In genomic region chr1:232621050-232621449, GRCh38 we compare ENCODE assay signal across 13 cellular contexts. TPM values are rescaled to one million over a fixed set of nuclear protein-coding genes. Genes with fewer than 3 reads are reported as not detected.
DNase-seq lines count a peak whose midpoint lies in the region; ATAC-seq and TF ChIP-seq lines count a peak whose summit lies in the region.
"Had no signal": no experiment of that assay in that cellular context is flagged by ENCODE, and none has a peak within 500 bp of the region (broad histone marks: within the 10 kb centered on the region; RNA-seq: fewer than 3 reads in every experiment).

No MANE protein-coding gene starts in this region.

- peaks cover 13% of the 10 kb centered on the region for H3K4me1 Mint-ChIP-seq in activated T-helper 17 cell treated with anti-CD3 and anti-CD28 coated beads, Interleukin-2, amount 50 U/mL, for 72 hours
- peaks cover 8% of the 10 kb centered on the region for H3K4me1 Mint-ChIP-seq in activated CD4-positive, alpha-beta T cell treated with anti-CD3 and anti-CD28 coated beads for 36 hours

- no peaks in the 10 kb centered on the region for H3K36me3 Mint-ChIP-seq in activated T-helper 17 cell treated with anti-CD3 and anti-CD28 coated beads, Interleukin-2, amount 50 U/mL, for 72 hours (ENCODE audit: low read depth)
- no peaks in the 10 kb centered on the region for H3K36me3 Mint-ChIP-seq in activated CD4-positive, alpha-beta T cell treated with anti-CD3 and anti-CD28 coated beads for 36 hours (ENCODE audit: low read depth)

- H3K36me3 ChIP-seq in spleen (no peaks in the 10 kb centered on the region), BE2C (no peaks in the 10 kb centered on the region)

- peak; percentile 15 for ATAC-seq in activated T-helper 17 cell treated with anti-CD3 and anti-CD28 coated beads, Interleukin-2, amount 50 U/mL, for 72 hours (replicated peaks)
- ATAC-seq in activated CD4-positive, alpha-beta T cell treated with anti-CD3 and anti-CD28 coated beads for 36 hours = no peak
- ATAC-seq: T-helper 17 cell had no signal

- no peak overlapping the region for H3K27ac Mint-ChIP-seq in activated T-helper 17 cell treated with anti-CD3 and anti-CD28 coated beads, Interleukin-2, amount 50 U/mL, for 72 hours
- no peak overlapping the region for H3K27ac Mint-ChIP-seq in activated CD4-positive, alpha-beta T cell treated with anti-CD3 and anti-CD28 coated beads for 36 hours
- H3K27ac Mint-ChIP-seq: activated T-helper 1 cell treated with anti-CD3 and anti-CD28 coated beads, Interleukin-12 subunit alpha, Interleukin-12 subunit beta, Interleukin-2, Interleukin-4 antibody, amounts not matched to agents 30 ng/mL and 10 ng/mL and 1 ng/mL, durations not matched to agents 14 hours and 24 hours and 36 hours; T-helper 17 cell had no signal

- intact Hi-C loops in spleen (cut with DNase I; ENCODE audit: low total_unique reads) = no loop called here
- intact Hi-C loops in activated CD4-positive, alpha-beta T cell treated with anti-CD3 and anti-CD28 coated beads for 36 hours (cut with DNase I, micrococcal nuclease) = no loop called here

- H3K27me3 ChIP-seq in spleen (replicated peaks in 1 of 7) = peaks cover 0 to 5% (median 0%) of the 10 kb centered on the region in 7 donors
- H3K27me3 ChIP-seq in BE2C = no peaks in the 10 kb centered on the region

- CTCF ChIA-PET in activated CD4-positive, alpha-beta T cell treated with anti-CD3 and anti-CD28 coated beads for 36 hours (lab: Charles Lee) = no interaction called here

- peak; percentile 22 for DNase-seq in MV-4-11 (lab: John Stamatoyannopoulos, UW)
- DNase-seq in kidney tubule cell (ENCODE audit: low spot score) = peak; percentile 79
- no peak for DNase-seq in spleen
- no peak for DNase-seq in NCI-H128 (lab: John Stamatoyannopoulos, UW; ENCODE audit: unreplicated experiment)
- no peak for DNase-seq in activated CD4-positive, alpha-beta T cell treated with anti-CD3 and anti-CD28 coated beads for 36 hours
- DNase-seq in HPDE6-E6E7 (ENCODE audit: extremely low spot score) = no peak
- DNase-seq in BE2C = no peak
- DNase-seq: activated CD4-positive, alpha-beta T cell treated with anti-CD3 and anti-CD28 coated beads, Interleukin-2, amount 50 U/mL, for 1 hour; CD8-positive, alpha-beta memory T cell; T-helper 17 cell had no signal

- H3K27me3 Mint-ChIP-seq in activated T-helper 17 cell treated with anti-CD3 and anti-CD28 coated beads, Interleukin-2, amount 50 U/mL, for 72 hours = no peaks in the 10 kb centered on the region
- no peaks in the 10 kb centered on the region for H3K27me3 Mint-ChIP-seq in activated CD4-positive, alpha-beta T cell treated with anti-CD3 and anti-CD28 coated beads for 36 hours

- H3K4me3 ChIP-seq in spleen = peak overlapping the region in 1 of 8 donors; percentile 34
- no peak overlapping the region for H3K4me3 ChIP-seq in BE2C (ENCODE audit: low read depth, low read length)
- H3K4me3 ChIP-seq: mucosa of descending colon had no signal

- WGBS in spleen, 5 donors = 52 to 73% (median 68%) methylated on average over 3 of the region's 3 CpGs

- H3K9me3 ChIP-seq in spleen (no peaks in the 10 kb centered on the region), BE2C (no peaks in the 10 kb centered on the region)
- H3K9me3 ChIP-seq: mucosa of descending colon had no signal

- no peak overlapping the region for H3K4me3 Mint-ChIP-seq in activated T-helper 17 cell treated with anti-CD3 and anti-CD28 coated beads, Interleukin-2, amount 50 U/mL, for 72 hours
- no peak overlapping the region for H3K4me3 Mint-ChIP-seq in activated CD4-positive, alpha-beta T cell treated with anti-CD3 and anti-CD28 coated beads for 36 hours
- H3K4me3 Mint-ChIP-seq: activated T-helper 1 cell treated with anti-CD3 and anti-CD28 coated beads, Interleukin-12 subunit alpha, Interleukin-12 subunit beta, Interleukin-2, Interleukin-4 antibody, amounts not matched to agents 30 ng/mL and 10 ng/mL and 1 ng/mL, durations not matched to agents 14 hours and 24 hours and 36 hours; CD8-positive, alpha-beta memory T cell; T-helper 17 cell had no signal

- peak overlapping the region in 6 of 8 donors; percentile 62 to 85 (median 76) for H3K27ac ChIP-seq in spleen

- H3K4me1 ChIP-seq in spleen = peaks cover 0 to 92% (median 26%) of the 10 kb centered on the region in 6 donors
- H3K4me1 ChIP-seq in BE2C = peaks cover 13% of the 10 kb centered on the region

- POLR2A ChIA-PET in activated CD4-positive, alpha-beta T cell treated with anti-CD3 and anti-CD28 coated beads for 36 hours (lab: Charles Lee) = interaction anchor here (0.6 kb wide), 1 partner anchor 12 kb away, joined by 17 read pairs; no protein-coding TSS in a partner anchor

- TF ChIP-seq POLR2A in spleen (IDR thresholded peaks at IDR 0.05) = no peak

- no peaks in the 10 kb centered on the region for H3K9me3 Mint-ChIP-seq in activated T-helper 17 cell treated with anti-CD3 and anti-CD28 coated beads, Interleukin-2, amount 50 U/mL, for 72 hours
- H3K9me3 Mint-ChIP-seq in activated CD4-positive, alpha-beta T cell treated with anti-CD3 and anti-CD28 coated beads for 36 hours (ENCODE audit: low read depth) = no peaks in the 10 kb centered on the region
- H3K9me3 Mint-ChIP-seq: activated T-helper 1 cell treated with anti-CD3 and anti-CD28 coated beads, Interleukin-12 subunit alpha, Interleukin-12 subunit beta, Interleukin-2, Interleukin-4 antibody, amounts not matched to agents 30 ng/mL and 10 ng/mL and 1 ng/mL, durations not matched to agents 14 hours and 24 hours and 36 hours; CD8-positive, alpha-beta memory T cell had no signal

- TF ChIP-seq CTCF in spleen (IDR thresholded peaks at IDR 0.05 in 8 of 11, conservative IDR thresholded peaks at IDR 0.05 in 3 of 11) (no peak), BE2C (IDR thresholded peaks at IDR 0.05; ENCODE audit: low read depth, low read length) (no peak)

RNA-seq across cellular contexts. Expression of gene SIPA1L2, which starts 8.9 kb away (rescaled TPM):
- total RNA-seq in activated T-helper 17 cell treated with anti-CD3 and anti-CD28 coated beads, Interleukin-2, amount 50 U/mL, for 72 hours = 10 to 100 TPM in 1 of 2 donors, 1 to 10 TPM in 1; 2.9 to 19.1 TPM
- total RNA-seq in spleen = 10 to 100 TPM; 18.4 to 67.7 (median 34.6) TPM
- polyA plus RNA-seq in spleen = 1 to 10 TPM; 1.1 to 5.3 (median 2.3) TPM
- total RNA-seq in activated CD4-positive, alpha-beta T cell treated with anti-CD3 and anti-CD28 coated beads for 36 hours = 1 to 10 TPM; 3.7 to 4.0 TPM
- 17.0 TPM for polyA plus RNA-seq in BE2C (2012; ENCODE audit: insufficient read depth, insufficient read length, low read depth)

Comparison
In these comparisons a context has a peak if more than half of its experiments do, and no peak if none do; other contexts are left out.
1. DNase-seq: peak in MV-4-11 (single experiment) and kidney tubule cell (single experiment); none in spleen (single experiment), NCI-H128 (single experiment), activated CD4-positive, alpha-beta T cell treated with anti-CD3 and anti-CD28 coated beads for 36 hours (single experiment), HPDE6-E6E7 (single experiment) and BE2C (single experiment).